Comparison of ENCODE assay signal across 8 cellular contexts in genomic region chr2:149561309-149561926, GRCh38. TPM values are rescaled to one million over a fixed set of nuclear protein-coding genes. Genes with fewer than 3 reads are reported as not detected.
DNase-seq lines count a peak whose midpoint lies in the region; ATAC-seq and TF ChIP-seq lines count a peak whose summit lies in the region.

No MANE protein-coding gene starts in this region.

- in situ Hi-C loops in GM13976 (cut with MboI; ENCODE audit: low sequenced_read_pairs, unreplicated experiment) = loop anchor here (10.0 to 25.0 kb wide), 2 partner anchors 537 to 1574 kb away; no protein-coding TSS in a partner anchor

- peak; percentile 95 for TF ChIP-seq CTCF in CD14-positive monocyte (IDR thresholded peaks at IDR 0.05)
- TF ChIP-seq CTCF in GM13976 (IDR thresholded peaks at IDR 0.05; ENCODE audit: borderline replicate concordance, control extremely low read depth, extremely low read depth, insufficient read depth, missing control alignments) = peak; percentile 72
- TF ChIP-seq CTCF in cardiac fibroblast (IDR thresholded peaks at IDR 0.05; ENCODE audit: low read depth, low read length) = peak; percentile 65

- no peak overlapping the region for H3K27ac Mint-ChIP-seq in CD14-positive monocyte

- peaks cover 0 to 4% (median 0%) of the 10 kb centered on the region in 3 donors for H3K27me3 Mint-ChIP-seq in CD14-positive monocyte (ENCODE audit: low read depth in 3 of 3)

- peaks cover 9 to 11% of the 10 kb centered on the region in 2 donors for H3K36me3 Mint-ChIP-seq in CD14-positive monocyte

- no peak overlapping the region for H3K4me3 ChIP-seq in cardiac fibroblast (replicated peaks in 1 of 2; ENCODE audit: low read depth in 2 of 2, low read length in 2 of 2)

- ATAC-seq in activated CD4-positive, CD25-positive, alpha-beta regulatory T cell treated with anti-CD3 and anti-CD28 coated beads, Interleukin-2, amount 50 U/mL, for 24 hours = no peak

- intact Hi-C loops in CD14-positive monocyte (cut with micrococcal nuclease) = loop anchor here (2.0 to 10.0 kb wide), 3 partner anchors 517 to 544 kb away; no protein-coding TSS in a partner anchor

- H3K4me3 Mint-ChIP-seq in CD14-positive monocyte = no peak overlapping the region

- DNase-seq in CD14-positive monocyte (ENCODE audit: low spot score) = no peak
- peak; percentile 42 for DNase-seq in GM13976 (ENCODE audit: low spot score)
- peak; percentile 5 for DNase-seq in NCI-H2196 treated with DMSO at 0.1 percent for 48 hours (lab: John Stamatoyannopoulos, UW; ENCODE audit: unreplicated experiment)
- DNase-seq in cardiac fibroblast (ENCODE audit: low read depth in 2 of 2) = peak; percentile 47 to 56
- DNase-seq in lung microvascular endothelial cell (ENCODE audit: low read depth in 2 of 2) = peak; percentile 28 to 55
- no peak for DNase-seq in activated T-cell treated with anti-CD3 and anti-CD28 coated beads, Interleukin-2, amount 50 U/mL, for 1 hour
- no peak for DNase-seq in activated CD4-positive, alpha-beta T cell treated with anti-CD3 and anti-CD28 coated beads for 48 hours

- H3K9me3 Mint-ChIP-seq in CD14-positive monocyte = peaks cover 0 to 2% (median 0%) of the 10 kb centered on the region in 7 donors

- no peaks in the 10 kb centered on the region for H3K4me1 Mint-ChIP-seq in CD14-positive monocyte

RNA-seq across cellular contexts. Expression of gene MMADHC, which starts 26.2 kb away (rescaled TPM):
- polyA plus RNA-seq in CD14-positive monocyte = 100 to 1,000 TPM in 1 of 2 donors, 10 to 100 TPM in 1; 97.9 to 119 TPM
- total RNA-seq in lung microvascular endothelial cell = 117 and 129 TPM in 2 replicates

Comparison
In these comparisons a context has a peak if more than half of its experiments do, and no peak if none do; other contexts are left out.
1. DNase-seq: peak in GM13976 (single experiment), NCI-H2196 treated with DMSO at 0.1 percent for 48 hours (single experiment), cardiac fibroblast (2 of 2) and lung microvascular endothelial cell (2 of 2); none in CD14-positive monocyte (single experiment), activated T-cell treated with anti-CD3 and anti-CD28 coated beads, Interleukin-2, amount 50 U/mL, for 1 hour (single experiment) and activated CD4-positive, alpha-beta T cell treated with anti-CD3 and anti-CD28 coated beads for 48 hours (single experiment).
2. Peak in every context shown above with its lines, with median percentiles within 50 percentile points of each other: CTCF ChIP-seq.